ENCODE assay signal across 17 cellular contexts in the genomic region with DNA sequence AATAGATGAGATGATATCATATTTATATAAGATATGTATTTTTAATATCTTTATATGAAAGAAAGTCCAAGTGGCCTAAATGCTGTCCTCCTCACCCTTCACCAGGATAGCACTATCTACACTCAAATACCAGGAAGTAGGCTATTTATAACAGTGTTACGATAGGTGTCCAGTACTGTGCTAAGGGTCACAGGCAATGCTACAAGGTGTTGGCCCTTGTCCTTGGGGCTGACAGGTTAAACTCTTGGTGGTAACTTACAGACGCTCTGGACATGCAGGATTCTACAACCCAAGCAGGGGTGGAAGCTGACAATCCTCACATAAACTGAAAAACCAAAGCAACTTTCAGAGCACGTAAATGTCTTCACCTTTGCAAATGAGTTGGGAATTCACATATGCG.
"Had no signal": no experiment of that assay in that cellular context is flagged by ENCODE, and none has a peak within 500 bp of the region (broad histone marks: within the 10 kb centered on the region; RNA-seq: fewer than 3 reads in every experiment).

No MANE protein-coding gene starts in this region.

- H3K27ac ChIP-seq: neutrophil, skin epidermis, testis had no signal

- H3K9me3 ChIP-seq: neutrophil, testis had no signal

- H3K27me3 ChIP-seq: neutrophil, testis had no signal

- DNase-seq: activated CD4-positive, alpha-beta T cell treated with anti-CD3 and anti-CD28 coated beads, Interleukin-2, amount 10 ng/mL, durations not matched to agents 7 days and 5 days; activated gamma-delta T cell treated with Interleukin-2 at 50 U/mL for 16 hours; amniotic stem cell; cortex of kidney; effector CD4-positive, alpha-beta T cell; foreskin fibroblast; glutamatergic neuron; immature natural killer cell; natural killer cell; retina; stimulated activated CD4-positive, alpha-beta T cell treated with anti-CD3 and anti-CD28 coated beads, Interleukin-4, amount 100 ng/mL, for 4 hours; stimulated activated CD8-positive, alpha-beta memory T cell treated with anti-CD3 and anti-CD28 coated beads, Interleukin-4, amount 100 ng/mL, for 48 hours; stimulated activated naive CD8-positive, alpha-beta T cell treated with anti-CD3 and anti-CD28 coated beads, Interleukin-15, Interleukin-2, amounts not matched to agents 100 U/mL and 50 U/mL, for 24 hours; testis had no signal

- FAIRE-seq: endothelial cell of umbilical vein had no signal

- H3K4me1 ChIP-seq: testis had no signal

- H3K4me3 ChIP-seq: skin epidermis, testis had no signal

- ATAC-seq: natural killer cell; stimulated activated naive CD8-positive, alpha-beta T cell treated with anti-CD3 and anti-CD28 coated beads, Interleukin-15, Interleukin-2, amounts not matched to agents 100 U/mL and 50 U/mL, for 24 hours had no signal

- H3K36me3 ChIP-seq: neutrophil had no signal
